23 cellular contexts compared by ENCODE assay signal in genomic region chr3:152922554-152922953, GRCh38.
DNase-seq lines count a peak whose midpoint lies in the region; ATAC-seq, FAIRE-seq and TF ChIP-seq lines count a peak whose summit lies in the region.
"Had no signal": no experiment of that assay in that cellular context is flagged by ENCODE, and none has a peak within 500 bp of the region (broad histone marks: within the 10 kb centered on the region; RNA-seq: fewer than 3 reads in every experiment).

No MANE protein-coding gene starts in this region.

- no peaks in the 10 kb centered on the region for H3K9me1 ChIP-seq in K562 (ENCODE audit: control insufficient read depth, insufficient read depth, low read length)

- TF ChIP-seq POLR2A in K562 (conservative IDR thresholded peaks at IDR 0.05) (no peak), H54 (IDR thresholded peaks at IDR 0.05; ENCODE audit: low read depth, low read length) (no peak)

- intact Hi-C loops in K562 (cut with micrococcal nuclease): no loop called here

- in situ Hi-C loops in K562 (cut with MboI): no loop called here

- POLR2A ChIA-PET in K562 (lab: Yijun Ruan, JAX): no interaction called here

- H3K27me3 ChIP-seq in K562 (ENCODE audit: control insufficient read depth in 2 of 2, insufficient read depth in 2 of 2, low read length in 2 of 2) (no peaks in the 10 kb centered on the region), foreskin keratinocyte (no peaks in the 10 kb centered on the region)
- H3K27me3 ChIP-seq: BE2C; BLaER1 treated with 17β-estradiol and CSF1 and Interleukin-3, amounts not matched to agents 10 nM and 100 nM had no signal

- H3K4me2 ChIP-seq in K562 (ENCODE audit: insufficient read depth, low read length): no peak overlapping the region
- H3K4me2 ChIP-seq: A549; BLaER1 treated with 17β-estradiol and CSF1 and Interleukin-3, amounts not matched to agents 10 nM and 100 nM; GM23338 had no signal

- no peak overlapping the region for H3K27ac ChIP-seq in K562 (ENCODE audit: extremely low read depth, low read depth, low read length)
- H3K27ac ChIP-seq in foreskin keratinocyte: no peak overlapping the region
- H3K27ac ChIP-seq: A549; BLaER1 treated with 17β-estradiol and CSF1 and Interleukin-3, amounts not matched to agents 10 nM and 100 nM had no signal

- H3K4me1 ChIP-seq in K562 (replicated peaks in 1 of 2; ENCODE audit: control insufficient read depth in 2 of 2, insufficient read depth in 2 of 2, low read length in 2 of 2) (no peaks in the 10 kb centered on the region), foreskin keratinocyte (peaks cover 9% of the 10 kb centered on the region)
- H3K4me1 ChIP-seq: A549; BE2C; BLaER1 treated with 17β-estradiol and CSF1 and Interleukin-3, amounts not matched to agents 10 nM and 100 nM; HAP-1 had no signal

- peak overlapping the region; percentile 48; the same call in 1 of the 2 replicates for H2AFZ ChIP-seq in K562 (ENCODE audit: low read depth, low read length)
- H2AFZ ChIP-seq: GM23338 had no signal

- H4K20me1 ChIP-seq in K562 (replicated peaks; ENCODE audit: control insufficient read depth, insufficient read depth, low read length): no peaks in the 10 kb centered on the region
- H4K20me1 ChIP-seq: BLaER1 treated with 17β-estradiol and CSF1 and Interleukin-3, amounts not matched to agents 10 nM and 100 nM had no signal

- TF ChIP-seq RAD21 in K562 (CRISPR knock-in tag; conservative IDR thresholded peaks at IDR 0.05 in 1 of 2, IDR thresholded peaks at IDR 0.05 in 1 of 2): no peak

- no peaks in the 10 kb centered on the region for H3K79me2 ChIP-seq in K562 (ENCODE audit: control insufficient read depth, insufficient read depth, low read length)

- H3K36me3 ChIP-seq in K562 (ENCODE audit: control insufficient read depth, insufficient read depth, low read length): no peaks in the 10 kb centered on the region
- H3K36me3 ChIP-seq: BE2C; BLaER1 treated with 17β-estradiol and CSF1 and Interleukin-3, amounts not matched to agents 10 nM and 100 nM; HAP-1 had no signal

- WGBS in K562 (ENCODE audit: insufficient coverage, low coverage, missing lambda C conversion rate): 31% methylated on average over 2 of the region's 2 CpGs

- H3K4me3 ChIP-seq in K562: no peak overlapping the region
- H3K4me3 ChIP-seq: A549; BLaER1 treated with 17β-estradiol and CSF1 and Interleukin-3, amounts not matched to agents 10 nM and 100 nM; GM12878; GM23338; HAP-1 had no signal

- no peak for FAIRE-seq in K562 (lab: Jason Lieb, UNC)
- FAIRE-seq in H54 (lab: Jason Lieb, UNC): no peak
- FAIRE-seq: A549, D721Med, GM19239 had no signal

- ATAC-seq in K562 (no peak), foreskin keratinocyte (peak; percentile 83), GM21619 (IDR thresholded peaks at IDR 0.05; ENCODE audit: unreplicated experiment) (no peak)
- ATAC-seq: A549, GM12878, GM23338 had no signal

- TF ChIP-seq CTCF in K562 (IDR thresholded peaks at IDR 0.05 in 2 of 3, conservative IDR thresholded peaks at IDR 0.05 in 1 of 3; ENCODE audit: insufficient read depth in 2 of 3, low read depth in 1 of 3, low read length in 3 of 3) (no peak), foreskin keratinocyte (conservative IDR thresholded peaks at IDR 0.05) (no peak)

- no peaks in the 10 kb centered on the region for H3K9me3 ChIP-seq in K562 (replicated peaks; ENCODE audit: control insufficient read depth, insufficient read depth, low read depth, low read length)
- H3K9me3 ChIP-seq: A549; BE2C; BLaER1 treated with 17β-estradiol and CSF1 and Interleukin-3, amounts not matched to agents 10 nM and 100 nM; HAP-1 had no signal

- no peak for TF ChIP-seq EP300 in K562 (IDR thresholded peaks at IDR 0.05; ENCODE audit: low read length)

- DNase-seq in HT1080 (ENCODE audit: low read depth) (peak; percentile 23), K562 (ENCODE audit: extremely low read depth in 1 of 4, low spot score in 3 of 4) (no peak), foreskin keratinocyte (peak; percentile 59 to 81), H54 (ENCODE audit: insufficient read length, low spot score) (no peak), NCI-H2171 (lab: John Stamatoyannopoulos, UW) (no peak)
- DNase-seq: 8988T; ACHN; AML-193; BE2C; CD4-positive, alpha-beta T cell; CD8-positive, alpha-beta memory T cell; DMS 273 treated with DMSO at 0.1 percent for 48 hours; DMS79; EL; GDM1 had no signal

- H3K9ac ChIP-seq in K562 (ENCODE audit: insufficient read depth in 1 of 2, low read depth in 2 of 2, low read length in 2 of 2): no peak overlapping the region
- H3K9ac ChIP-seq: BLaER1 treated with 17β-estradiol and CSF1 and Interleukin-3, amounts not matched to agents 10 nM and 100 nM had no signal

- BruUV-seq in K562 (replicated peaks; lab: Mats Ljungman, UMichigan): no TSS peak

- CTCF ChIA-PET in K562 (lab: Yijun Ruan, JAX; ENCODE audit: low intra/inter-chr PET ratio): no interaction called here

TF ChIP-seq in K562, 482 proteins besides CTCF, POLR2A, EP300 and RAD21 (continues in another document):
- TF ChIP-seq ZNF511 (CRISPR knock-in tag; IDR thresholded peaks at IDR 0.05) (no peak), USF2 (CRISPR knock-in tag; IDR thresholded peaks at IDR 0.05) (no peak), GABPB1 (CRISPR knock-in tag; IDR thresholded peaks at IDR 0.05) (no peak), HMGN3 (IDR thresholded peaks at IDR 0.05; ENCODE audit: borderline replicate concordance, extremely low read depth, insufficient read length, low read depth, low read length) (no peak), DACH1 (IDR thresholded peaks at IDR 0.05; ENCODE audit: partially characterized antibody) (no peak), MITF (IDR thresholded peaks at IDR 0.05) (no peak), PBX2 (CRISPR knock-in tag; IDR thresholded peaks at IDR 0.05; ENCODE audit: low read depth) (no peak), PBX2 (tag; conservative IDR thresholded peaks at IDR 0.05; ENCODE audit: low read depth) (no peak), ZNF444 (CRISPR knock-in tag; IDR thresholded peaks at IDR 0.05) (no peak), LEF1 (IDR thresholded peaks at IDR 0.05) (no peak), CSDE1 (IDR thresholded peaks at IDR 0.05) (no peak), ZNF696 (CRISPR knock-in tag; conservative IDR thresholded peaks at IDR 0.05) (no peak), ARID3A (IDR thresholded peaks at IDR 0.05; ENCODE audit: borderline replicate concordance, low read depth, low read length) (no peak), NFIX (CRISPR knock-in tag; IDR thresholded peaks at IDR 0.05; ENCODE audit: low read depth) (no peak), ARID1B (IDR thresholded peaks at IDR 0.05) (no peak)

Comparison
In these comparisons a context has a peak if more than half of its experiments do, and no peak if none do; other contexts are left out.
1. DNase-seq: peak in HT1080 (single experiment) and foreskin keratinocyte (2 of 2); none in K562 (0 of 4), H54 (single experiment) and NCI-H2171 (single experiment).